In the genomic region with DNA sequence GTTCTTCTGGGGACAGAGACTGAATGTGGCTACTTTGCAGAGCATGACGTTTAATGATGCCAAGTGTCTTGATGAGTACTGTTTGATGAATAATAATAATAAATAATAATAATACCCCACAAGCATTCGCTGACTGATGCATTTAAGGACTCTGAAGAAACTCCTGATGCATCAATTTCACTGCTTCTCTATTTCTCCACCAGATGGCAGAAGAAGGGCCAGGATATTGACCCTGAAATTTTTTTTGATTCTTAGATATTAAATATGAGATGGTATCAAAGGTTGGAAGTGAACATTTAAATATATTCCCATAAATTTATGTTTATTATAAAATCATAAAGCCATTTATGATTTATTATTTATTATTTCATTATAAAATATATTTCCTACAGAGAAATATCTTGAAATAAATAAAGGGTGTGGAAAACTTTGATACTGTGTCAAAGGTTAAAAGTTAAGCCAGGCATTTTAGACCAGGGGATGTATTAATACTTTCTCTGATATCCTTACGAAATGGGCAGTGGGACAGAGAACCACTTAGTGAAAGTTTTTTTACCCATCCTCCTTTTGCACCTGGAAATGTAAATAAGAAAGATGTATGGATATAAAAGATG, we compare ENCODE assay signal across 8 cellular contexts.
DNase-seq lines count a peak whose midpoint lies in the region; ATAC-seq, FAIRE-seq and TF ChIP-seq lines count a peak whose summit lies in the region.

No MANE protein-coding gene starts in this region.

- H3K27me3 Mint-ChIP-seq in activated CD8-positive, alpha-beta T cell treated with anti-CD3 and anti-CD28 coated beads for 36 hours = peaks cover 16% of the 10 kb centered on the region
- peaks cover 19% of the 10 kb centered on the region for H3K27me3 Mint-ChIP-seq in activated CD8-positive, alpha-beta T cell treated with anti-CD3 and anti-CD28 coated beads, Interleukin-2, amount 10 ng/mL, durations not matched to agents 7 days and 5 days (ENCODE audit: low read depth)
- H3K27me3 Mint-ChIP-seq in neural progenitor cell (ENCODE audit: insufficient read depth, low read depth) = no peaks in the 10 kb centered on the region
- H3K27me3 Mint-ChIP-seq in T-helper 17 cell = peaks cover 75% of the 10 kb centered on the region

- H3K9ac ChIP-seq in neural progenitor cell = no peak overlapping the region

- H3K9me3 Mint-ChIP-seq in activated CD8-positive, alpha-beta T cell treated with anti-CD3 and anti-CD28 coated beads for 36 hours = no peaks in the 10 kb centered on the region
- no peaks in the 10 kb centered on the region for H3K9me3 Mint-ChIP-seq in activated CD8-positive, alpha-beta T cell treated with anti-CD3 and anti-CD28 coated beads, Interleukin-2, amount 10 ng/mL, durations not matched to agents 7 days and 5 days (ENCODE audit: insufficient read depth)
- H3K9me3 Mint-ChIP-seq in neural progenitor cell = peaks cover 2% of the 10 kb centered on the region

- peaks cover 4% of the 10 kb centered on the region for H3K4me1 Mint-ChIP-seq in activated CD8-positive, alpha-beta T cell treated with anti-CD3 and anti-CD28 coated beads for 36 hours (ENCODE audit: low read depth)
- peaks cover 2% of the 10 kb centered on the region for H3K4me1 Mint-ChIP-seq in activated CD8-positive, alpha-beta T cell treated with anti-CD3 and anti-CD28 coated beads, Interleukin-2, amount 10 ng/mL, durations not matched to agents 7 days and 5 days (ENCODE audit: low read depth)
- peaks cover 67% of the 10 kb centered on the region for H3K4me1 Mint-ChIP-seq in neural progenitor cell
- H3K4me1 Mint-ChIP-seq in T-helper 17 cell = peaks cover 4% of the 10 kb centered on the region

- H3K4me3 ChIP-seq in dorsolateral prefrontal cortex (peak overlapping the region in 2 of 59 donors; percentile 3 to 14), neural progenitor cell (no peak overlapping the region)

- no peak for TF ChIP-seq POLR2A in GM12892 (IDR thresholded peaks at IDR 0.05; ENCODE audit: low read depth, low read length)

- FAIRE-seq in GM12892 (lab: Jason Lieb, UNC) = no peak

- H2AFZ ChIP-seq in neural progenitor cell (replicated peaks) = no peak overlapping the region

- POLR2A ChIA-PET in activated CD8-positive, alpha-beta T cell treated with anti-CD3 and anti-CD28 coated beads for 36 hours (lab: Charles Lee) = no interaction called here
- POLR2A ChIA-PET in activated CD8-positive, alpha-beta T cell treated with anti-CD3 and anti-CD28 coated beads, Interleukin-2, amount 10 ng/mL, durations not matched to agents 7 days and 5 days (lab: Charles Lee) = no interaction called here

- H3K27ac ChIP-seq in dorsolateral prefrontal cortex (peak overlapping the region in 3 of 59 donors; percentile 7 to 47 (median 28)), neural progenitor cell (no peak overlapping the region)

- H3K4me1 ChIP-seq in neural progenitor cell = peaks cover 24% of the 10 kb centered on the region

- no peaks in the 10 kb centered on the region for H3K27me3 ChIP-seq in dorsolateral prefrontal cortex
- no peaks in the 10 kb centered on the region for H3K27me3 ChIP-seq in neural progenitor cell

- DNase-seq in activated CD8-positive, alpha-beta T cell treated with anti-CD3 and anti-CD28 coated beads for 36 hours = no peak
- no peak for DNase-seq in activated CD8-positive, alpha-beta T cell treated with anti-CD3 and anti-CD28 coated beads, Interleukin-2, amount 10 ng/mL, durations not matched to agents 7 days and 5 days
- DNase-seq in NCI-H460 (ENCODE audit: extremely low read depth, low read depth) (peak; percentile 40), dorsolateral prefrontal cortex (peak in 1 of 10 donors; percentile 15), neural progenitor cell (ENCODE audit: low spot score) (no peak), COR-L47 (lab: John Stamatoyannopoulos, UW) (no peak), GM12892 (ENCODE audit: insufficient read length) (no peak), T-helper 17 cell (no peak)

- no peaks in the 10 kb centered on the region for H3K36me3 ChIP-seq in neural progenitor cell

- peaks cover 18% of the 10 kb centered on the region for H3F3A ChIP-seq in neural progenitor cell (ENCODE audit: low read depth)

- H3K9me3 ChIP-seq in neural progenitor cell (ENCODE audit: low read depth) (no peaks in the 10 kb centered on the region), T-helper 17 cell (ENCODE audit: control insufficient read depth, low read length, poor library complexity, severe bottlenecking) (no peaks in the 10 kb centered on the region)

- H4K20me1 ChIP-seq in neural progenitor cell (ENCODE audit: low read depth) = no peaks in the 10 kb centered on the region

- TF ChIP-seq CTCF in activated CD8-positive, alpha-beta T cell treated with anti-CD3 and anti-CD28 coated beads for 36 hours (IDR thresholded peaks at IDR 0.05) = peak; percentile 68
- TF ChIP-seq CTCF in dorsolateral prefrontal cortex (IDR thresholded peaks at IDR 0.05 in 54 of 56, conservative IDR thresholded peaks at IDR 0.05 in 2 of 56; ENCODE audit: low read depth in 1 of 56, partially characterized antibody in 56 of 56) = peak; percentile 69 to 96 (median 88)
- peak; percentile 75 for TF ChIP-seq CTCF in neural progenitor cell (IDR thresholded peaks at IDR 0.05)

- no peaks in the 10 kb centered on the region for H3K36me3 Mint-ChIP-seq in activated CD8-positive, alpha-beta T cell treated with anti-CD3 and anti-CD28 coated beads for 36 hours (ENCODE audit: low read depth)
- H3K36me3 Mint-ChIP-seq in activated CD8-positive, alpha-beta T cell treated with anti-CD3 and anti-CD28 coated beads, Interleukin-2, amount 10 ng/mL, durations not matched to agents 7 days and 5 days (ENCODE audit: low read depth) = no peaks in the 10 kb centered on the region
- H3K36me3 Mint-ChIP-seq in neural progenitor cell = no peaks in the 10 kb centered on the region
- peaks cover 9% of the 10 kb centered on the region for H3K36me3 Mint-ChIP-seq in T-helper 17 cell (ENCODE audit: low read depth)

- H3K27ac Mint-ChIP-seq in activated CD8-positive, alpha-beta T cell treated with anti-CD3 and anti-CD28 coated beads for 36 hours = no peak overlapping the region
- H3K27ac Mint-ChIP-seq in activated CD8-positive, alpha-beta T cell treated with anti-CD3 and anti-CD28 coated beads, Interleukin-2, amount 10 ng/mL, durations not matched to agents 7 days and 5 days = no peak overlapping the region
- H3K27ac Mint-ChIP-seq in neural progenitor cell (no peak overlapping the region), T-helper 17 cell (no peak overlapping the region)

- no peak overlapping the region for H3K4me3 Mint-ChIP-seq in activated CD8-positive, alpha-beta T cell treated with anti-CD3 and anti-CD28 coated beads for 36 hours
- H3K4me3 Mint-ChIP-seq in activated CD8-positive, alpha-beta T cell treated with anti-CD3 and anti-CD28 coated beads, Interleukin-2, amount 10 ng/mL, durations not matched to agents 7 days and 5 days = no peak overlapping the region
- H3K4me3 Mint-ChIP-seq in neural progenitor cell (no peak overlapping the region), T-helper 17 cell (no peak overlapping the region)

- intact Hi-C loops in activated CD8-positive, alpha-beta T cell treated with anti-CD3 and anti-CD28 coated beads for 36 hours (cut with micrococcal nuclease) = loop anchor here (2.0 kb wide), 1 partner anchor 386 kb away; no protein-coding TSS in a partner anchor
- intact Hi-C loops in dorsolateral prefrontal cortex (cut with DNase I) = loop anchor here (1.0 to 10.0 kb wide), 6 partner anchors 54 to 387 kb away; partner anchors contain the start of gene SERP2 (in 1 of the 2)

- no peak overlapping the region for H3K4me2 ChIP-seq in neural progenitor cell

- H3K79me2 ChIP-seq in neural progenitor cell (ENCODE audit: low read depth) = no peaks in the 10 kb centered on the region

- no peak for ATAC-seq in activated CD8-positive, alpha-beta T cell treated with anti-CD3 and anti-CD28 coated beads for 36 hours
- no peak for ATAC-seq in activated CD8-positive, alpha-beta T cell treated with anti-CD3 and anti-CD28 coated beads, Interleukin-2, amount 10 ng/mL, durations not matched to agents 7 days and 5 days
- ATAC-seq in T-helper 17 cell = no peak

- CTCF ChIA-PET in activated CD8-positive, alpha-beta T cell treated with anti-CD3 and anti-CD28 coated beads for 36 hours (lab: Charles Lee) = interaction anchor here (1.2 kb wide), 1 partner anchor 11 kb away, joined by 3 read pairs; no protein-coding TSS in a partner anchor
- CTCF ChIA-PET in activated CD8-positive, alpha-beta T cell treated with anti-CD3 and anti-CD28 coated beads, Interleukin-2, amount 10 ng/mL, durations not matched to agents 7 days and 5 days (lab: Charles Lee) = no interaction called here
